ENCODE assay signal across 18 cellular contexts in the genomic region with DNA sequence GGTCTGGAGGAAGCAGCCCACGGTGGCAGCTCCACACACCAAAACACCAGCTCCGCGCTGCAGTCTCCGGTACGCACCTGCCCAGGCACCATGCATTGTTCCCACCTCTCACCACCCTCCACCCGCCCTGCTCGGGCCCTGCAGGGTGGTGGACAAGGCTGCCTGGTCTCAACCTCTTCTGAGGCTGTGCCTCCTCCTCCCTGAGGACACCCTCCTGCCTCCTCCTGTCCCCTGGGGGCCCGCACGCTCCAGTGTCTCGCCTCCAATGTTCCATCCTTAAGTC.
"Had no signal": no experiment of that assay in that cellular context is flagged by ENCODE, and none has a peak within 500 bp of the region (broad histone marks: within the 10 kb centered on the region; RNA-seq: fewer than 3 reads in every experiment).

No MANE protein-coding gene starts in this region.

- ATAC-seq: effector memory CD8-positive, alpha-beta T cell had no signal

- H3K9me3 ChIP-seq: colonic mucosa, esophagus squamous epithelium, ovary, psoas muscle, suprapubic skin, vagina had no signal

- H3K9me3 Mint-ChIP-seq: effector memory CD8-positive, alpha-beta T cell; immature natural killer cell; naive B cell; nephron; neural progenitor cell; stimulated activated naive CD8-positive, alpha-beta T cell treated with anti-CD3 and anti-CD28 coated beads, Interleukin-15, amount 100 ng/mL, for 72 hours had no signal

- FAIRE-seq: endometrium, small intestine had no signal

- H3K27ac Mint-ChIP-seq: effector memory CD8-positive, alpha-beta T cell; memory B cell; nephron had no signal

- H3K4me1 Mint-ChIP-seq: immature natural killer cell; memory B cell; nephron; stimulated activated naive CD8-positive, alpha-beta T cell treated with anti-CD3 and anti-CD28 coated beads, Interleukin-15, amount 100 ng/mL, for 72 hours had no signal

- H3K4me2 ChIP-seq: neural progenitor cell had no signal

- H3K4me1 ChIP-seq: colonic mucosa had no signal

- H3K36me3 ChIP-seq: colonic mucosa, esophagus squamous epithelium, neural progenitor cell, ovary, suprapubic skin, vagina had no signal

- H3K36me3 Mint-ChIP-seq: immature natural killer cell, memory B cell had no signal

- H2AFZ ChIP-seq: neural progenitor cell had no signal

- DNase-seq: effector memory CD8-positive, alpha-beta T cell; esophagus squamous epithelium; immature natural killer cell; kidney glomerular epithelial cell; naive B cell; stimulated activated naive CD4-positive, alpha-beta T cell had no signal

- H3K9ac ChIP-seq: neural progenitor cell had no signal

- H3K27me3 ChIP-seq: colonic mucosa, esophagus squamous epithelium, neural progenitor cell, ovary, suprapubic skin, vagina had no signal

- H3K4me3 ChIP-seq: colonic mucosa, esophagus squamous epithelium, lung, neural progenitor cell, ovary, psoas muscle, suprapubic skin, vagina had no signal

- H3K27ac ChIP-seq: colonic mucosa, esophagus squamous epithelium, neural progenitor cell, ovary, psoas muscle, suprapubic skin, vagina had no signal

- H3K4me3 Mint-ChIP-seq: effector memory CD8-positive, alpha-beta T cell; memory B cell; nephron; neural progenitor cell; stimulated activated naive CD8-positive, alpha-beta T cell treated with anti-CD3 and anti-CD28 coated beads, Interleukin-15, amount 100 ng/mL, for 72 hours had no signal
